In the genomic region with DNA sequence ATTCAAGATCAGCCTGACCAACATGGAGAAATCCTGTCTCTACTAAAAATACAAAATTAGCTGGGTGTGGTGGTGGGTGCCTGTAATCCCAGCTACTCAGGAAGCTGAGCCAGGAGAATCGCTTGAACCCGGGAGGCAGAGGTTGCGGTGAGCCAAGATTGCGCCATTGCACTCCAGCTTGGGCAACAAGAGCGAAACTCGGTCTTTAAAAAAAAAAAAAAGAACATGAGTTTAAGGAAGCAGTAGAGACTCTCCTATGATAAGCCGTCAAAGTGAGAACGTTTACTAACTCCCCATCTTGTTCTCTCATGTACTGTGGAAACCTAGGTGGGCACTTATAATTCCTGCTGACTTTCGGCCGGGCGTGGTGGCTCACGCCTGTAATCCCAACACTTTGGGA, we compare ENCODE assay signal across 6 cellular contexts. TPM values are rescaled to one million over a fixed set of nuclear protein-coding genes. Genes with fewer than 3 reads are reported as not detected.
"Had no signal": no experiment of that assay in that cellular context is flagged by ENCODE, and none has a peak within 500 bp of the region (broad histone marks: within the 10 kb centered on the region; RNA-seq: fewer than 3 reads in every experiment).

No MANE protein-coding gene starts in this region.

RNA-seq across cellular contexts. Expression of a gene that starts 6.0 kb away (rescaled TPM):
- total RNA-seq: dermis blood vessel endothelial cell; foreskin keratinocyte; mammary epithelial cell; naive thymus-derived CD8-positive, alpha-beta T cell; T-helper 1 cell treated with Interleukin-12 subunit alpha and Interleukin-12 subunit beta and Interleukin-4 antibody, amounts not matched to agents 30 ng/mL and 1 ng/mL, for 36 hours had no signal
- polyA plus RNA-seq: foreskin keratinocyte; mammary epithelial cell; naive thymus-derived CD8-positive, alpha-beta T cell had no signal

RNA-seq across cellular contexts. Expression of a gene that starts 40.6 kb away (rescaled TPM):
- total RNA-seq: foreskin keratinocyte; mammary epithelial cell; progenitor cell of endocrine pancreas; T-helper 1 cell treated with Interleukin-12 subunit alpha and Interleukin-12 subunit beta and Interleukin-4 antibody, amounts not matched to agents 30 ng/mL and 1 ng/mL, for 36 hours had no signal
- polyA plus RNA-seq: foreskin keratinocyte, mammary epithelial cell had no signal
